In genomic region chr17:55734128-55734781, GRCh38 we compare ENCODE assay signal across 12 cellular contexts. TPM values are rescaled to one million over a fixed set of nuclear protein-coding genes. Genes with fewer than 3 reads are reported as not detected.
A peak's percentile ranks its signal among the peaks of the same experiment; 100 is the strongest.
DNase-seq lines count a peak whose midpoint lies in the region; ATAC-seq and TF ChIP-seq lines count a peak whose summit lies in the region.
"Had no signal": no experiment of that assay in that cellular context is flagged by ENCODE, and none has a peak within 500 bp of the region (broad histone marks: within the 10 kb centered on the region; RNA-seq: fewer than 3 reads in every experiment).

No MANE protein-coding gene starts in this region.

- peaks cover 0 to 4% of the 10 kb centered on the region in 2 donors for H3K4me1 ChIP-seq in breast epithelium

- TF ChIP-seq CTCF in GM10248 (IDR thresholded peaks at IDR 0.05; ENCODE audit: control extremely low read depth, extremely low read depth, low read depth, missing control alignments) (no peak), breast epithelium (IDR thresholded peaks at IDR 0.05) (no peak)

- H3K4me3 ChIP-seq in breast epithelium = no peak overlapping the region

- H3K27ac ChIP-seq in breast epithelium = no peak overlapping the region

- CTCF ChIA-PET in GM10248 (lab: Yijun Ruan, JAX) = interaction anchor here (1.0 to 4.0 kb wide), 11 partner anchors 8 to 250 kb away, joined by 3 to 28 read pairs (median 7); partner anchors contain the start of genes PCTP and TMEM100

- peak; percentile 8 for DNase-seq in GM10248 (ENCODE audit: extremely low spot score)
- DNase-seq in SK-MEL-5 (ENCODE audit: low read depth, low spot score) = peak; percentile 49
- peak; percentile 46 for DNase-seq in iris pigment epithelial cell (ENCODE audit: low read depth)
- no peak for DNase-seq in RPMI8226
- DNase-seq in HuH-7 (ENCODE audit: low spot score) = no peak
- no peak for DNase-seq in breast epithelium (ENCODE audit: low spot score in 2 of 2)
- DNase-seq in CD1c-positive myeloid dendritic cell (ENCODE audit: extremely low spot score) = no peak
- DNase-seq: activated CD4-positive, CD25-positive, alpha-beta regulatory T cell; central memory CD4-positive, alpha-beta T cell; kidney; NCI-H1417 had no signal

- no peak for TF ChIP-seq POLR2A in breast epithelium (IDR thresholded peaks at IDR 0.05)

- intact Hi-C loops in breast epithelium (cut with DNase I; ENCODE audit: low total_unique reads) = no loop called here

- H3K9me3 ChIP-seq in breast epithelium = no peaks in the 10 kb centered on the region

- POLR2A ChIA-PET in GM10248 (lab: Yijun Ruan, JAX) = no interaction called here

- H3K27me3 ChIP-seq in breast epithelium = no peaks in the 10 kb centered on the region

- H3K36me3 ChIP-seq in breast epithelium = no peaks in the 10 kb centered on the region

- in situ Hi-C loops in SK-MEL-5 (cut with HindIII; ENCODE audit: low pct_unique_long_range_greater_than_20kb, low sequenced_read_pairs) = no loop called here

- peak; percentile 72 for ATAC-seq in GM19463 (IDR thresholded peaks at IDR 0.05; ENCODE audit: unreplicated experiment)

RNA-seq across cellular contexts. Expression of gene TMEM100, which starts 11.6 kb away (rescaled TPM):
- total RNA-seq in SK-MEL-5 (2014; rRNA removed; shearing (Covaris generic)) = 10.4 and 10.7 TPM in 2 replicates
- polyA plus RNA-seq in SK-MEL-5 (2015; cell fraction: cytosol; rRNA removed) = 8.5 and 11.0 TPM in 2 replicates
- polyA plus RNA-seq in SK-MEL-5 (2015; cell fraction: nucleus; rRNA removed) = 23.7 and 28.1 TPM in 2 replicates
- total RNA-seq in breast epithelium = 10 to 100 TPM in 2 of 3 donors, 1 to 10 TPM in 1; 6.7 to 27.2 (median 20.3) TPM

RNA-seq across cellular contexts. Expression of gene PCTP, which starts 16.6 kb away (rescaled TPM):
- 51.6 and 51.8 TPM in 2 replicates for total RNA-seq in SK-MEL-5 (2014; rRNA removed; shearing (Covaris generic))
- polyA plus RNA-seq in SK-MEL-5 (2015; cell fraction: cytosol; rRNA removed) = 54.4 and 59.5 TPM in 2 replicates
- 23.6 and 29.9 TPM in 2 replicates for polyA plus RNA-seq in SK-MEL-5 (2015; cell fraction: nucleus; rRNA removed)
- 10 to 100 TPM; 19.3 to 29.4 (median 25.0) TPM for total RNA-seq in breast epithelium

Comparison
In these comparisons a context has a peak if more than half of its experiments do, and no peak if none do; other contexts are left out.
1. DNase-seq: peak in GM10248 (single experiment), SK-MEL-5 (single experiment) and iris pigment epithelial cell (single experiment); none in RPMI8226 (single experiment), HuH-7 (single experiment), breast epithelium (0 of 2) and CD1c-positive myeloid dendritic cell (single experiment).